Comparison of ENCODE assay signal across 18 cellular contexts in genomic region chr13:93620366-93620765, GRCh38.
"Had no signal": no experiment of that assay in that cellular context is flagged by ENCODE, and none has a peak within 500 bp of the region (broad histone marks: within the 10 kb centered on the region; RNA-seq: fewer than 3 reads in every experiment).

No MANE protein-coding gene starts in this region.

- H3K4me1 ChIP-seq: colonic mucosa, esophagus muscularis mucosa, gastrocnemius medialis, heart left ventricle, left ventricle myocardium inferior, sigmoid colon had no signal

- DNase-seq: activated CD4-positive, alpha-beta T cell treated with anti-CD3 and anti-CD28 coated beads for 48 hours; activated CD4-positive, CD25-positive, alpha-beta regulatory T cell; activated CD8-positive, alpha-beta T cell treated with anti-CD3 and anti-CD28 coated beads for 36 hours; activated naive CD4-positive, alpha-beta T cell treated with Interleukin-2 at 50 U/mL for 16 hours; activated naive CD8-positive, alpha-beta T cell treated with anti-CD3 and anti-CD28 coated beads, Interleukin-2, amount 10 ng/mL, durations not matched to agents 7 days and 5 days; activated T-cell treated with anti-CD3 and anti-CD28 coated beads, Interleukin-2, amount 50 U/mL, for 1 hour; anterior cingulate cortex; colonic mucosa; gastrocnemius medialis; heart left ventricle; kidney; left ventricle myocardium inferior; nephron progenitor cell; nucleus accumbens; sigmoid colon; stimulated activated naive CD4-positive, alpha-beta T cell; T1000 had no signal

- FAIRE-seq: kidney had no signal

- H3K27me3 ChIP-seq: colonic mucosa, esophagus muscularis mucosa, gastrocnemius medialis, heart left ventricle, sigmoid colon had no signal

- H3K9me3 ChIP-seq: colonic mucosa, esophagus muscularis mucosa, gastrocnemius medialis, heart left ventricle, left ventricle myocardium inferior, sigmoid colon had no signal

- H3K27ac ChIP-seq: colonic mucosa, esophagus muscularis mucosa, gastrocnemius medialis, heart left ventricle, left ventricle myocardium inferior, sigmoid colon had no signal

- H3K4me3 ChIP-seq: colonic mucosa, esophagus muscularis mucosa, gastrocnemius medialis, heart left ventricle, left ventricle myocardium inferior, sigmoid colon had no signal

- ATAC-seq: activated CD8-positive, alpha-beta T cell treated with anti-CD3 and anti-CD28 coated beads for 36 hours; gastrocnemius medialis; heart left ventricle had no signal
